8 cellular contexts compared by ENCODE assay signal in genomic region chr13:26985285-26985878, GRCh38.
DNase-seq lines count a peak whose midpoint lies in the region; ATAC-seq and TF ChIP-seq lines count a peak whose summit lies in the region.

No MANE protein-coding gene starts in this region.

- in situ Hi-C loops in KBM-7 (cut with MboI; ENCODE audit: low pct_unique_long_range_greater_than_20kb, low sequenced_read_pairs), result loop anchor here (25.0 kb wide), 1 partner anchor 1002 kb away; the partner anchor contains the start of gene URAD
- in situ Hi-C loops in Panc1 (cut with HindIII; ENCODE audit: low pct_unique_long_range_greater_than_20kb, low sequenced_read_pairs), result no loop called here

- TF ChIP-seq CTCF in BJ (IDR thresholded peaks at IDR 0.05; ENCODE audit: insufficient read depth, low read depth, low read length) (peak; percentile 65), Panc1 (IDR thresholded peaks at IDR 0.05) (no peak; the same call in none of the 2 replicates), fibroblast of mammary gland (conservative IDR thresholded peaks at IDR 0.05; ENCODE audit: control insufficient read depth, insufficient read depth, low read depth, low read length) (peak; percentile 81), neural progenitor cell (IDR thresholded peaks at IDR 0.05) (peak; percentile 87)

- no peaks in the 10 kb centered on the region for H3K79me2 ChIP-seq in neural progenitor cell (ENCODE audit: low read depth)

- no peak overlapping the region for H3K9ac ChIP-seq in neural progenitor cell

- H3K4me1 ChIP-seq in Panc1 (ENCODE audit: control insufficient read depth, insufficient read depth, low read length), result peaks cover 76% of the 10 kb centered on the region
- H3K4me1 ChIP-seq in neural progenitor cell, result no peaks in the 10 kb centered on the region

- H3K4me1 Mint-ChIP-seq in activated T-cell treated with anti-CD3 and anti-CD28 coated beads, Interleukin-2, amount 50 U/mL, for 24 hours (ENCODE audit: low read depth), result no peaks in the 10 kb centered on the region
- H3K4me1 Mint-ChIP-seq in neural progenitor cell, result peaks cover 4% of the 10 kb centered on the region

- intact Hi-C loops in Panc1 (cut with micrococcal nuclease; ENCODE audit: unreplicated experiment), result loop anchor here (1.0 to 10.0 kb wide), 4 partner anchors 59 to 374 kb away; partner anchors contain the start of gene RASL11A

- no peak for DNase-seq in BJ (ENCODE audit: low read depth)
- peak; percentile 90 for DNase-seq in KBM-7
- peak; percentile 71 for DNase-seq in Panc1 (ENCODE audit: low read depth, low spot score)
- peak; percentile 58 for DNase-seq in activated T-cell treated with anti-CD3 and anti-CD28 coated beads, Interleukin-2, amount 50 U/mL, for 24 hours
- peak; percentile 84 for DNase-seq in fibroblast of mammary gland (ENCODE audit: low read depth)
- peak; percentile 87 for DNase-seq in neural progenitor cell (ENCODE audit: low spot score)
- peak; percentile 56 for DNase-seq in stromal cell of bone marrow (ENCODE audit: low read depth)

- peaks cover 23% of the 10 kb centered on the region for H3K27me3 Mint-ChIP-seq in activated T-cell treated with anti-CD3 and anti-CD28 coated beads, Interleukin-2, amount 50 U/mL, for 24 hours
- peaks cover 5% of the 10 kb centered on the region for H3K27me3 Mint-ChIP-seq in neural progenitor cell (ENCODE audit: insufficient read depth, low read depth)

- no peak overlapping the region for H3K4me3 Mint-ChIP-seq in activated T-cell treated with anti-CD3 and anti-CD28 coated beads, Interleukin-2, amount 50 U/mL, for 24 hours
- H3K4me3 Mint-ChIP-seq in neural progenitor cell, result no peak overlapping the region

- no peaks in the 10 kb centered on the region; the same call in 1 of the 2 replicates for H3K27me3 ChIP-seq in BJ (ENCODE audit: control insufficient read depth, insufficient read depth, low read length)
- no peaks in the 10 kb centered on the region for H3K27me3 ChIP-seq in Panc1 (ENCODE audit: control insufficient read depth, insufficient read depth, low read length)
- no peaks in the 10 kb centered on the region for H3K27me3 ChIP-seq in neural progenitor cell

- H3K36me3 Mint-ChIP-seq in activated T-cell treated with anti-CD3 and anti-CD28 coated beads, Interleukin-2, amount 50 U/mL, for 24 hours (ENCODE audit: low read depth), result no peaks in the 10 kb centered on the region
- no peaks in the 10 kb centered on the region for H3K36me3 Mint-ChIP-seq in neural progenitor cell

- H3K9me3 ChIP-seq in Panc1 (ENCODE audit: control insufficient read depth, insufficient read depth, low read depth, low read length) (no peaks in the 10 kb centered on the region), neural progenitor cell (ENCODE audit: low read depth) (no peaks in the 10 kb centered on the region)

- H3K27ac ChIP-seq in Panc1 (ENCODE audit: low read length), result peak overlapping the region; percentile 100
- no peak overlapping the region for H3K27ac ChIP-seq in neural progenitor cell

- H4K20me1 ChIP-seq in neural progenitor cell (ENCODE audit: low read depth), result no peaks in the 10 kb centered on the region

- ATAC-seq in GM19328 (IDR thresholded peaks at IDR 0.05; ENCODE audit: unreplicated experiment), result peak; percentile 49
- ATAC-seq in Panc1, result peak; percentile 38

- H3K27ac Mint-ChIP-seq in activated T-cell treated with anti-CD3 and anti-CD28 coated beads, Interleukin-2, amount 50 U/mL, for 24 hours, result no peak overlapping the region
- no peak overlapping the region for H3K27ac Mint-ChIP-seq in neural progenitor cell

- no peaks in the 10 kb centered on the region for H3F3A ChIP-seq in neural progenitor cell (ENCODE audit: low read depth)

- H3K9me3 Mint-ChIP-seq in activated T-cell treated with anti-CD3 and anti-CD28 coated beads, Interleukin-2, amount 50 U/mL, for 24 hours, result no peaks in the 10 kb centered on the region
- no peaks in the 10 kb centered on the region for H3K9me3 Mint-ChIP-seq in neural progenitor cell

- H3K4me2 ChIP-seq in neural progenitor cell, result no peak overlapping the region

- POLR2A ChIA-PET in BJ (lab: Charles Lee), result interaction anchor here (0.5 kb wide), 1 partner anchor 1664 kb away, joined by 7 read pairs; no protein-coding TSS in a partner anchor
- POLR2A ChIA-PET in Panc1 (lab: Charles Lee), result interaction anchor here (0.6 kb wide), 1 partner anchor 181 kb away, joined by 3 read pairs; no protein-coding TSS in a partner anchor

- BruUV-seq in Panc1 (replicated peaks; lab: Mats Ljungman, UMichigan), result no TSS peak

- H3K36me3 ChIP-seq in BJ (ENCODE audit: control insufficient read depth, insufficient read depth, low read length) (no peaks in the 10 kb centered on the region), Panc1 (ENCODE audit: control insufficient read depth, insufficient read depth, low read length) (no peaks in the 10 kb centered on the region), neural progenitor cell (no peaks in the 10 kb centered on the region)

- H3K4me3 ChIP-seq in BJ (ENCODE audit: low read depth, low read length) (no peak overlapping the region), Panc1 (ENCODE audit: low read depth in 2 of 2, low read length in 2 of 2) (no peak overlapping the region), fibroblast of mammary gland (ENCODE audit: control insufficient read depth, low read depth, low read length) (no peak overlapping the region), neural progenitor cell (no peak overlapping the region)

- CTCF ChIA-PET in BJ (lab: Yijun Ruan, JAX) (interaction anchor here (0.5 to 10.0 kb wide), 48 partner anchors 9 to 1519 kb away, joined by 3 to 227 read pairs (median 4); partner anchors contain the start of gene RASL11A), Panc1 (lab: Charles Lee) (interaction anchor here (0.6 to 3.1 kb wide), 13 partner anchors 22 to 960 kb away, joined by 3 to 21 read pairs (median 5); partner anchors contain the start of gene RASL11A)

- peak overlapping the region; percentile 44 for H2AFZ ChIP-seq in neural progenitor cell (replicated peaks)
